In the genomic region with DNA sequence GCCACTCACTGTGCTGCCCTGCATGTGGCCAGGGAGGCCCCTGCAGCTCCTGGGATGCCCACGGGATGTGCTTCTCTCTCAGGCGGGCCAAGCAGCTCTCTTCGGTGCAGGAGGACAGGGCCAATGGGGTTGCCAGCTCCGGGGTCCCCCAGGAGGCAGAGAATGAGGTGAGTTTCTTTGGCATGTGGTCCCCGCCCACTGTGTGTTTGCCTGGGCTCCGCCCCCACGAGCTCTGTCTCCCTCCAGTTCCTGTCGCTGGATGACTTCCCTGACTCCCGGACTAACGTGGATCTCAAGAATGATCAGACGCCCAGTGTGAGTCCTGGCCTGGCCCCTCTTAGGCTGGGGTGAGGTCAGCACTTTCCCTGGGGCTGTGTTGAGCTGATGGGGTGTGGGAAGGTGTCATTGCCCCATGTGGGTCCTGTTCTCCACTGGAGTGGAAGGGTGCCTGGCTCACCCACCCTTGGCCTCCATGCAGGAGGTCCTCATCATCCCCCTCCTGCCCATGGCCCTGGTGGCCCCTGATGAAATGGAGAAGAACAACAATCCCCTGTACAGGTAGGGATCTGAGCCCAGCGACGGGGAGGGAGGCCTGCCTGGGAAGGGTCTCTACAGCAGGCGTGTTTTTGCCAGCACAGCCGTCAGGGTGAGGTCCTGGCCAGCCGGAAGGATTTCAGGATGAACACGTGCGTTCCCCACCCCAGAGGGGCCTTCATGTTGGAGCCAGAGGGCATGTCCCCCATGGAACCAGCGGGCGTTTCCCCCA, we compare ENCODE assay signal across 28 cellular contexts. TPM values are rescaled to one million over a fixed set of nuclear protein-coding genes. Genes with fewer than 3 reads are reported as not detected.
"Had no signal": no experiment of that assay in that cellular context is flagged by ENCODE, and none has a peak within 500 bp of the region (broad histone marks: within the 10 kb centered on the region; RNA-seq: fewer than 3 reads in every experiment).

No MANE protein-coding gene starts in this region.

- H3K27me3 Mint-ChIP-seq: activated CD8-positive, alpha-beta T cell treated with anti-CD3 and anti-CD28 coated beads for 36 hours; activated naive CD4-positive, alpha-beta T cell treated with anti-CD3 and anti-CD28 coated beads, Interleukin-2, amount 10 ng/mL, durations not matched to agents 7 days and 5 days; activated naive CD8-positive, alpha-beta T cell treated with anti-CD3 and anti-CD28 coated beads for 36 hours had no signal

- ATAC-seq: activated CD4-positive, CD25-positive, alpha-beta regulatory T cell treated with anti-CD3 and anti-CD28 coated beads, Interleukin-2, amount 50 U/mL, for 24 hours; activated CD8-positive, alpha-beta T cell treated with anti-CD3 and anti-CD28 coated beads for 36 hours; activated T-cell treated with anti-CD3 and anti-CD28 coated beads, Interleukin-2, amount 50 U/mL, for 72 hours; Panc1 had no signal

- H3K9me3 Mint-ChIP-seq: activated CD8-positive, alpha-beta T cell treated with anti-CD3 and anti-CD28 coated beads for 36 hours; activated naive CD4-positive, alpha-beta T cell treated with anti-CD3 and anti-CD28 coated beads, Interleukin-2, amount 10 ng/mL, durations not matched to agents 7 days and 5 days; activated naive CD8-positive, alpha-beta T cell treated with anti-CD3 and anti-CD28 coated beads for 36 hours; activated T-cell treated with anti-CD3 and anti-CD28 coated beads, Interleukin-2, amount 50 U/mL, for 72 hours; activated T-helper 2 cell treated with anti-CD3 and anti-CD28 coated beads, Interferon-gamma antibody, Interleukin-2, Interleukin-4, amounts not matched to agents 10 μg/mL and 5 μg/mL and 100 μg/mL, durations not matched to agents 14 hours and 24 hours and 36 hours had no signal

- H3K9me3 ChIP-seq: MG63 had no signal

- H3K9ac ChIP-seq: KMS-11 had no signal

- DNase-seq: activated CD4-positive, alpha-beta T cell treated with anti-CD3 and anti-CD28 coated beads for 4 hours; activated CD8-positive, alpha-beta memory T cell treated with anti-CD3 and anti-CD28 coated beads, Interleukin-2, amount 50 U/mL, for 4 hours; activated CD8-positive, alpha-beta T cell treated with anti-CD3 and anti-CD28 coated beads for 36 hours; activated gamma-delta T cell treated with Interleukin-2 at 50 U/mL for 16 hours; activated naive CD4-positive, alpha-beta T cell treated with anti-CD3 and anti-CD28 coated beads, Interleukin-2, amount 10 ng/mL, durations not matched to agents 7 days and 5 days; activated naive CD8-positive, alpha-beta T cell treated with anti-CD3 and anti-CD28 coated beads for 36 hours; activated T-cell treated with anti-CD3 and anti-CD28 coated beads, Interleukin-2, amount 50 U/mL, for 72 hours; brain microvascular endothelial cell; MG63; MV-4-11; NCI-H1092 treated with DMSO at 0.1 percent for 48 hours; NCI-H1417 treated with DMSO at 0.1 percent for 48 hours; NCI-H1694; NCI-H2029; NCI-H2107; NCI-H345; NCI-H510A; NCI-H526 treated with DMSO at 0.1 percent for 48 hours; NCI-H82; RPMI8226; SIG-M5; T-helper 1 cell; WERI-Rb-1 had no signal

- H3K27ac Mint-ChIP-seq: activated CD8-positive, alpha-beta T cell treated with anti-CD3 and anti-CD28 coated beads for 36 hours; activated naive CD4-positive, alpha-beta T cell treated with anti-CD3 and anti-CD28 coated beads, Interleukin-2, amount 10 ng/mL, durations not matched to agents 7 days and 5 days; activated T-helper 2 cell treated with anti-CD3 and anti-CD28 coated beads, Interferon-gamma antibody, Interleukin-2, Interleukin-4, amounts not matched to agents 10 μg/mL and 5 μg/mL and 100 μg/mL, durations not matched to agents 14 hours and 24 hours and 36 hours had no signal

- H3K4me2 ChIP-seq: KMS-11 had no signal

- H3K4me3 ChIP-seq: cardiac muscle cell, MG63 had no signal

- H3K27ac ChIP-seq: brain microvascular endothelial cell, cardiac muscle cell, KMS-11, WERI-Rb-1 had no signal

- H3K4me3 Mint-ChIP-seq: activated CD8-positive, alpha-beta T cell treated with anti-CD3 and anti-CD28 coated beads for 36 hours; activated naive CD4-positive, alpha-beta T cell treated with anti-CD3 and anti-CD28 coated beads, Interleukin-2, amount 10 ng/mL, durations not matched to agents 7 days and 5 days; activated naive CD8-positive, alpha-beta T cell treated with anti-CD3 and anti-CD28 coated beads for 36 hours; activated T-cell treated with anti-CD3 and anti-CD28 coated beads, Interleukin-2, amount 50 U/mL, for 72 hours had no signal

- H3K27me3 ChIP-seq: brain microvascular endothelial cell, cardiac muscle cell, MG63 had no signal

RNA-seq across cellular contexts. Expression of gene SCO2, which starts 7.7 kb away (rescaled TPM):
- total RNA-seq: cardiac muscle cell had no signal
